In the genomic region with DNA sequence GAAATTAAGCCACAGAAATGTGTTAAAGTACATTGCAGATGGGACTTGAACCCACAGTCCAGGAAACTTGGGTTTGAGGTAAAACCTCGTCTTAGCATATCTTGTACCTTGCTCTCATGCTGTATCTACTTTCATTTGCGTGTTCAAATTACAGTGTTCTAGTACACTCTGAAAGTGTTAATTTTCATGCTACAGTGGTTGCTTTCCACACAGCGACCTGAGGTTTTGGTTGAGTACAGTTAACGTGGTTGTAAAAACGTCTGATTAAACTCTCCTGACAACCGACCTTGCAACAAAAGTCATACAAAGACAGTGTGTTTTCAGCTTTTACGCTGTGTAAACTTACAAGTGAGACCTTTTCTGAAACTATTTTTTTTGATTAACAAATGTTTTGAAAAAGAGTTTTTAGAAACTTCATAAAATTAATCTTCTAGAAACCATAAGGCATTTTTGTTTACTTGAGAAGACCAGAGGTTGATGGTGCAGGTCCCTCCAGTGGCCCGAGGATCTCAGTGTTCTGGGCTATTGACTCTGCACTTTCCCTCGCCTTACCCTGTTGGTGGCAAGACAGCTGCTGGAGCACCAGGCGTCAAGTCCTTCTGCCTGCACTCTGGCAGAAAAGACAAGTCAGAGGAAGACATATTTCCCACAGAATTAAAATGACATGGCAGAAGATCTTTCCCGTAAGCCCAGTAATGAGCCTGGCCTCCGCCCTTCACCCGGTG, we compare ENCODE assay signal across 26 cellular contexts.
DNase-seq lines count a peak whose midpoint lies in the region; ATAC-seq lines count a peak whose summit lies in the region.
"Had no signal": no experiment of that assay in that cellular context is flagged by ENCODE, and none has a peak within 500 bp of the region (broad histone marks: within the 10 kb centered on the region; RNA-seq: fewer than 3 reads in every experiment).

No MANE protein-coding gene starts in this region.

- POLR2A ChIA-PET in naive thymus-derived CD4-positive, alpha-beta T cell (lab: Charles Lee) = no interaction called here

- H3K4me1 ChIP-seq in naive thymus-derived CD4-positive, alpha-beta T cell (ENCODE audit: control insufficient read depth in 2 of 2, insufficient read depth in 2 of 2, low read length in 2 of 2) = no peaks in the 10 kb centered on the region
- H3K4me1 ChIP-seq: HAP-1 had no signal

- peak; percentile 58 for ATAC-seq in central memory CD8-positive, alpha-beta T cell (replicated peaks; ENCODE audit: extremely low read depth, poor library complexity, severe bottlenecking)
- ATAC-seq in naive thymus-derived CD4-positive, alpha-beta T cell = peak; percentile 29
- no peak for ATAC-seq in GM19463 (IDR thresholded peaks at IDR 0.05; ENCODE audit: unreplicated experiment)
- ATAC-seq: PC-3, SK-N-SH treated with all-trans-retinoic acid at 6 μM for 48 hours had no signal

- H3K27me3 ChIP-seq in naive thymus-derived CD4-positive, alpha-beta T cell (ENCODE audit: control insufficient read depth in 2 of 2, insufficient read depth in 2 of 2, low read length in 2 of 2) = no peaks in the 10 kb centered on the region
- H3K27me3 ChIP-seq: BLaER1 treated with 17β-estradiol and CSF1 and Interleukin-3, amounts not matched to agents 10 nM and 100 nM; SJCRH30 had no signal

- H3K27ac Mint-ChIP-seq in central memory CD8-positive, alpha-beta T cell (ENCODE audit: low read depth) = no peak overlapping the region
- H3K27ac Mint-ChIP-seq in immature natural killer cell = peak overlapping the region; percentile 63 to 89 (median 82)
- H3K27ac Mint-ChIP-seq in naive thymus-derived CD4-positive, alpha-beta T cell = no peak overlapping the region
- H3K27ac Mint-ChIP-seq in activated T-helper 1 cell treated with anti-CD3 and anti-CD28 coated beads, Interleukin-12 subunit alpha, Interleukin-12 subunit beta, Interleukin-2, Interleukin-4 antibody, amounts not matched to agents 30 ng/mL and 10 ng/mL and 1 ng/mL, durations not matched to agents 14 hours and 24 hours and 36 hours = no peak overlapping the region
- H3K27ac Mint-ChIP-seq: CD4-positive, alpha-beta memory T cell; IgD-negative memory B cell had no signal

- peak; percentile 27 for DNase-seq in Jurkat, Clone E6-1 (ENCODE audit: low read depth, low spot score)
- DNase-seq in central memory CD8-positive, alpha-beta T cell (ENCODE audit: low spot score in 2 of 2) = no peak
- DNase-seq in immature natural killer cell (peak; percentile 47 to 58 (median 51)), DMS153 (lab: John Stamatoyannopoulos, UW) (no peak), globus pallidus (ENCODE audit: low spot score) (no peak)
- no peak for DNase-seq in naive thymus-derived CD4-positive, alpha-beta T cell
- no peak for DNase-seq in activated T-helper 1 cell treated with anti-CD3 and anti-CD28 coated beads, Interleukin-12 subunit alpha, Interleukin-12 subunit beta, Interleukin-2, Interleukin-4 antibody, amounts not matched to agents 30 ng/mL and 10 ng/mL and 1 ng/mL, durations not matched to agents 14 hours and 24 hours and 36 hours (ENCODE audit: low spot score)
- DNase-seq: CD4-positive, alpha-beta memory T cell; COR-L47; GOT3; Kasumi-1; MV-4-11; NCI-H1105; NCI-H146; NCI-H1930; NCI-H446 treated with DMSO at 0.1 percent for 48 hours; NCI-H526; NCI-H82; NK-92 treated with Interleukin-12 subunit alpha and Interleukin-12 subunit beta, amount 100 ng/mL, for 24 hours; PC-3; SJCRH30 had no signal

- no peaks in the 10 kb centered on the region for H3K36me3 ChIP-seq in naive thymus-derived CD4-positive, alpha-beta T cell (ENCODE audit: control insufficient read depth in 2 of 3, insufficient read depth in 3 of 3, low read length in 3 of 3)
- H3K36me3 ChIP-seq: BLaER1 treated with 17β-estradiol and CSF1 and Interleukin-3, amounts not matched to agents 10 nM and 100 nM; HAP-1; SJCRH30 had no signal

- peaks cover 8% of the 10 kb centered on the region for H3K27me3 Mint-ChIP-seq in central memory CD8-positive, alpha-beta T cell
- H3K27me3 Mint-ChIP-seq in immature natural killer cell (ENCODE audit: low read depth in 3 of 3) = peaks cover 2 to 4% (median 2%) of the 10 kb centered on the region in 3 donors
- peaks cover 0 to 10% (median 0%) of the 10 kb centered on the region in 5 donors for H3K27me3 Mint-ChIP-seq in naive thymus-derived CD4-positive, alpha-beta T cell
- H3K27me3 Mint-ChIP-seq in activated T-helper 1 cell treated with anti-CD3 and anti-CD28 coated beads, Interleukin-12 subunit alpha, Interleukin-12 subunit beta, Interleukin-2, Interleukin-4 antibody, amounts not matched to agents 30 ng/mL and 10 ng/mL and 1 ng/mL, durations not matched to agents 14 hours and 24 hours and 36 hours (ENCODE audit: insufficient read depth) = no peaks in the 10 kb centered on the region

- H3K4me3 ChIP-seq in Jurkat, Clone E6-1 (ENCODE audit: low read length) = no peak overlapping the region
- no peak overlapping the region for H3K4me3 ChIP-seq in naive thymus-derived CD4-positive, alpha-beta T cell (ENCODE audit: low read length)
- H3K4me3 ChIP-seq: BLaER1 treated with 17β-estradiol and CSF1 and Interleukin-3, amounts not matched to agents 10 nM and 100 nM; HAP-1; SJCRH30 had no signal

- intact Hi-C loops in naive thymus-derived CD4-positive, alpha-beta T cell (cut with micrococcal nuclease) = no loop called here
- intact Hi-C loops in activated T-helper 1 cell treated with anti-CD3 and anti-CD28 coated beads, Interleukin-12 subunit alpha, Interleukin-12 subunit beta, Interleukin-2, Interleukin-4 antibody, amounts not matched to agents 30 ng/mL and 10 ng/mL and 1 ng/mL, durations not matched to agents 14 hours and 24 hours and 36 hours (cut with micrococcal nuclease) = no loop called here

- CTCF ChIA-PET in naive thymus-derived CD4-positive, alpha-beta T cell (lab: Charles Lee) = interaction anchor here (0.7 kb wide), 1 partner anchor 25 kb away, joined by 3 read pairs; no protein-coding TSS in a partner anchor

- no peaks in the 10 kb centered on the region for H3K9me3 ChIP-seq in naive thymus-derived CD4-positive, alpha-beta T cell (ENCODE audit: control insufficient read depth in 2 of 3, low read length in 3 of 3)
- H3K9me3 ChIP-seq: BLaER1 treated with 17β-estradiol and CSF1 and Interleukin-3, amounts not matched to agents 10 nM and 100 nM; HAP-1; SJCRH30 had no signal

- no peaks in the 10 kb centered on the region for H3K9me3 Mint-ChIP-seq in central memory CD8-positive, alpha-beta T cell
- H3K9me3 Mint-ChIP-seq in immature natural killer cell = no peaks in the 10 kb centered on the region
- H3K9me3 Mint-ChIP-seq in naive thymus-derived CD4-positive, alpha-beta T cell = no peaks in the 10 kb centered on the region
- H3K9me3 Mint-ChIP-seq in activated T-helper 1 cell treated with anti-CD3 and anti-CD28 coated beads, Interleukin-12 subunit alpha, Interleukin-12 subunit beta, Interleukin-2, Interleukin-4 antibody, amounts not matched to agents 30 ng/mL and 10 ng/mL and 1 ng/mL, durations not matched to agents 14 hours and 24 hours and 36 hours = no peaks in the 10 kb centered on the region
- H3K9me3 Mint-ChIP-seq: CD4-positive, alpha-beta memory T cell had no signal

- peaks cover 2% of the 10 kb centered on the region for H3K36me3 Mint-ChIP-seq in central memory CD8-positive, alpha-beta T cell (ENCODE audit: insufficient read depth)
- no peaks in the 10 kb centered on the region for H3K36me3 Mint-ChIP-seq in immature natural killer cell
- no peaks in the 10 kb centered on the region for H3K36me3 Mint-ChIP-seq in naive thymus-derived CD4-positive, alpha-beta T cell
- no peaks in the 10 kb centered on the region for H3K36me3 Mint-ChIP-seq in activated T-helper 1 cell treated with anti-CD3 and anti-CD28 coated beads, Interleukin-12 subunit alpha, Interleukin-12 subunit beta, Interleukin-2, Interleukin-4 antibody, amounts not matched to agents 30 ng/mL and 10 ng/mL and 1 ng/mL, durations not matched to agents 14 hours and 24 hours and 36 hours (ENCODE audit: low read depth)
- H3K36me3 Mint-ChIP-seq: CD4-positive, alpha-beta memory T cell had no signal

- H3K4me3 Mint-ChIP-seq in central memory CD8-positive, alpha-beta T cell = peak overlapping the region; percentile 31
- peak overlapping the region; percentile 41 to 79 (median 47) for H3K4me3 Mint-ChIP-seq in immature natural killer cell
- H3K4me3 Mint-ChIP-seq in naive thymus-derived CD4-positive, alpha-beta T cell = no peak overlapping the region
- no peak overlapping the region for H3K4me3 Mint-ChIP-seq in activated T-helper 1 cell treated with anti-CD3 and anti-CD28 coated beads, Interleukin-12 subunit alpha, Interleukin-12 subunit beta, Interleukin-2, Interleukin-4 antibody, amounts not matched to agents 30 ng/mL and 10 ng/mL and 1 ng/mL, durations not matched to agents 14 hours and 24 hours and 36 hours
- H3K4me3 Mint-ChIP-seq: CD4-positive, alpha-beta memory T cell; IgD-negative memory B cell had no signal

- no peak overlapping the region for H3K27ac ChIP-seq in naive thymus-derived CD4-positive, alpha-beta T cell (ENCODE audit: low read depth, low read length)
- H3K27ac ChIP-seq: BLaER1 treated with 17β-estradiol and CSF1 and Interleukin-3, amounts not matched to agents 10 nM and 100 nM; SJCRH30 had no signal

- H3K4me1 Mint-ChIP-seq in central memory CD8-positive, alpha-beta T cell = no peaks in the 10 kb centered on the region
- H3K4me1 Mint-ChIP-seq in immature natural killer cell = peaks cover 30 to 31% of the 10 kb centered on the region in 2 donors
- peaks cover 0 to 4% (median 0%) of the 10 kb centered on the region in 7 donors for H3K4me1 Mint-ChIP-seq in naive thymus-derived CD4-positive, alpha-beta T cell
- no peaks in the 10 kb centered on the region for H3K4me1 Mint-ChIP-seq in activated T-helper 1 cell treated with anti-CD3 and anti-CD28 coated beads, Interleukin-12 subunit alpha, Interleukin-12 subunit beta, Interleukin-2, Interleukin-4 antibody, amounts not matched to agents 30 ng/mL and 10 ng/mL and 1 ng/mL, durations not matched to agents 14 hours and 24 hours and 36 hours (ENCODE audit: low read depth)
- H3K4me1 Mint-ChIP-seq: CD4-positive, alpha-beta memory T cell; IgD-negative memory B cell had no signal

Comparison
In these comparisons a context has a peak if more than half of its experiments do, and no peak if none do; other contexts are left out.
1. DNase-seq: peak in Jurkat, Clone E6-1 (single experiment) and immature natural killer cell (3 of 3); none in central memory CD8-positive, alpha-beta T cell (0 of 2), naive thymus-derived CD4-positive, alpha-beta T cell (0 of 9), DMS153 (single experiment), globus pallidus (single experiment) and activated T-helper 1 cell treated with anti-CD3 and anti-CD28 coated beads, Interleukin-12 subunit alpha, Interleukin-12 subunit beta, Interleukin-2, Interleukin-4 antibody, amounts not matched to agents 30 ng/mL and 10 ng/mL and 1 ng/mL, durations not matched to agents 14 hours and 24 hours and 36 hours (single experiment).
2. H3K27ac Mint-ChIP-seq: peak in immature natural killer cell (6 of 6); none in central memory CD8-positive, alpha-beta T cell (single experiment), naive thymus-derived CD4-positive, alpha-beta T cell (0 of 9) and activated T-helper 1 cell treated with anti-CD3 and anti-CD28 coated beads, Interleukin-12 subunit alpha, Interleukin-12 subunit beta, Interleukin-2, Interleukin-4 antibody, amounts not matched to agents 30 ng/mL and 10 ng/mL and 1 ng/mL, durations not matched to agents 14 hours and 24 hours and 36 hours (single experiment).
3. H3K4me3 Mint-ChIP-seq: peak in central memory CD8-positive, alpha-beta T cell (single experiment) and immature natural killer cell (5 of 5); none in naive thymus-derived CD4-positive, alpha-beta T cell (0 of 10) and activated T-helper 1 cell treated with anti-CD3 and anti-CD28 coated beads, Interleukin-12 subunit alpha, Interleukin-12 subunit beta, Interleukin-2, Interleukin-4 antibody, amounts not matched to agents 30 ng/mL and 10 ng/mL and 1 ng/mL, durations not matched to agents 14 hours and 24 hours and 36 hours (single experiment).